Comparison of ENCODE assay signal across 14 cellular contexts in genomic region chr5:65198777-65199120, GRCh38.
DNase-seq lines count a peak whose midpoint lies in the region; ATAC-seq and TF ChIP-seq lines count a peak whose summit lies in the region.
"Had no signal": no experiment of that assay in that cellular context is flagged by ENCODE, and none has a peak within 500 bp of the region (broad histone marks: within the 10 kb centered on the region; RNA-seq: fewer than 3 reads in every experiment).

No MANE protein-coding gene starts in this region.

- H3K79me2 ChIP-seq in smooth muscle cell (ENCODE audit: low read depth) = no peaks in the 10 kb centered on the region

- H3K4me2 ChIP-seq in smooth muscle cell = peak overlapping the region; percentile 63

- peak; percentile 96 for ATAC-seq in SK-N-SH treated with all-trans-retinoic acid at 6 μM for 48 hours
- no peak for ATAC-seq in esophagus mucosa
- ATAC-seq in HG03108 (IDR thresholded peaks at IDR 0.05; ENCODE audit: unreplicated experiment) = no peak

- H3K27me3 ChIP-seq in smooth muscle cell (ENCODE audit: low read depth) = no peaks in the 10 kb centered on the region
- H3K27me3 ChIP-seq: suprapubic skin had no signal

- 27% methylated on average over 2 of the region's 2 CpGs for WGBS in smooth muscle cell (ENCODE audit: low lambda C conversion rate)

- H4K20me1 ChIP-seq in smooth muscle cell (ENCODE audit: low read depth) = no peaks in the 10 kb centered on the region

- DNase-seq in HCEC 1CT (peak; percentile 99), fibroblast of mammary gland (ENCODE audit: low read depth) (peak; percentile 99), smooth muscle cell (lab: John Stamatoyannopoulos, UW; ENCODE audit: unreplicated experiment) (no peak)
- DNase-seq in activated CD4-positive, alpha-beta T cell treated with anti-CD3 and anti-CD28 coated beads for 48 hours = no peak
- DNase-seq: activated CD4-positive, alpha-beta T cell treated with anti-CD3 and anti-CD28 coated beads, Interleukin-2, amount 50 U/mL, for 4 hours; activated naive CD4-positive, alpha-beta T cell treated with anti-CD3 and anti-CD28 coated beads, Interleukin-2, amount 10 ng/mL, durations not matched to agents 7 days and 5 days; DND-41; KG1; posterior cingulate gyrus; stimulated activated CD4-positive, alpha-beta T cell treated with anti-CD3 and anti-CD28 coated beads, Interleukin-4, amount 100 ng/mL, for 4 hours had no signal

- TF ChIP-seq CTCF in fibroblast of mammary gland (conservative IDR thresholded peaks at IDR 0.05; ENCODE audit: control insufficient read depth, insufficient read depth, low read depth, low read length) (no peak), smooth muscle cell (IDR thresholded peaks at IDR 0.05; ENCODE audit: borderline replicate concordance, insufficient read depth, poor library complexity, severe bottlenecking) (no peak)

- H3K27ac ChIP-seq in smooth muscle cell (ENCODE audit: low read depth) = peak overlapping the region; percentile 87
- H3K27ac ChIP-seq: suprapubic skin had no signal

- H3K9me3 ChIP-seq in smooth muscle cell (replicated peaks; ENCODE audit: low read depth) = no peaks in the 10 kb centered on the region
- H3K9me3 ChIP-seq: suprapubic skin had no signal

- peaks cover 13% of the 10 kb centered on the region for H3K4me1 ChIP-seq in smooth muscle cell (ENCODE audit: low read depth)
- H3K4me1 ChIP-seq: suprapubic skin had no signal

- no peak overlapping the region for H3K9ac ChIP-seq in smooth muscle cell (ENCODE audit: low read depth)

- peaks cover 9% of the 10 kb centered on the region for H3K36me3 ChIP-seq in smooth muscle cell (ENCODE audit: low read depth)
- H3K36me3 ChIP-seq: suprapubic skin had no signal

- H3F3A ChIP-seq in smooth muscle cell (ENCODE audit: low read depth) = no peaks in the 10 kb centered on the region

- H3K4me3 ChIP-seq in fibroblast of mammary gland (ENCODE audit: control insufficient read depth, low read depth, low read length) = no peak overlapping the region
- no peak overlapping the region for H3K4me3 ChIP-seq in smooth muscle cell
- H3K4me3 ChIP-seq: suprapubic skin had no signal

- no peak overlapping the region for H2AFZ ChIP-seq in smooth muscle cell (ENCODE audit: low read depth)

TF ChIP-seq in SK-N-SH treated with all-trans-retinoic acid at 6 μM for 48 hours, 23 proteins besides CTCF, POLR2A, EP300 and RAD21:
- TF ChIP-seq ISL1 (CRISPR knock-in tag; IDR thresholded peaks at IDR 0.05) (peak; percentile 51; the same call in 1 of the 2 replicates), PPARA (CRISPR knock-in tag; IDR thresholded peaks at IDR 0.05; ENCODE audit: borderline replicate concordance) (no peak), POU6F1 (CRISPR knock-in tag; IDR thresholded peaks at IDR 0.05; ENCODE audit: borderline replicate concordance, low read depth) (0 out of 2 replicates have a peak, but pooled peaks have one; percentile 35)

Comparison
In these comparisons a context has a peak if more than half of its experiments do, and no peak if none do; other contexts are left out.
1. DNase-seq: peak in HCEC 1CT (single experiment) and fibroblast of mammary gland (single experiment); none in smooth muscle cell (single experiment) and activated CD4-positive, alpha-beta T cell treated with anti-CD3 and anti-CD28 coated beads for 48 hours (single experiment).